11 cellular contexts compared by ENCODE assay signal in the genomic region with DNA sequence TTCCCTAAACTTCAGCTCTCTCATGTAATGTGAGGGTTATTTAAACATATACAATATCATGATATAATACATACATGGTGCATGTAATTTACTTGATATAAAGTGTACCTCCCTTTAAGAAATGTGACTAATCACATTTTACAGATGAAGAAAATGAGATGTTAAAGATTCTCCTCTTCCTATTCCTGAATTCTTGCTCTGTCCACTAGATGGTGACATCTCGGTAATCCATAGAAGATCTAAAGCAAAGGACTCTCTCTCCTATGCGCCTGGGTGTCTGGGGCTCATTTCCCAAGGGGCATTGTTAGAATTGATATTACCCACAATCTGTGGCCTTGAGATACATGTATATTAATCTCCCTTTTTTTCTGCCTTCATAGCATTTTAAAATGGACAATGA.
DNase-seq lines count a peak whose midpoint lies in the region; ATAC-seq and TF ChIP-seq lines count a peak whose summit lies in the region.
"Had no signal": no experiment of that assay in that cellular context is flagged by ENCODE, and none has a peak within 500 bp of the region (broad histone marks: within the 10 kb centered on the region; RNA-seq: fewer than 3 reads in every experiment).

No MANE protein-coding gene starts in this region.

- no peak overlapping the region for H3K27ac ChIP-seq in heart right ventricle
- H3K27ac ChIP-seq: upper lobe of right lung had no signal

- no peaks in the 10 kb centered on the region for H3K36me3 ChIP-seq in heart right ventricle
- H3K36me3 ChIP-seq: upper lobe of right lung had no signal

- no peak for ATAC-seq in heart right ventricle
- no peak for ATAC-seq in HG03342 (IDR thresholded peaks at IDR 0.05; ENCODE audit: unreplicated experiment)
- ATAC-seq in GM18858 (IDR thresholded peaks at IDR 0.05; ENCODE audit: unreplicated experiment): no peak
- no peak for ATAC-seq in GM18517 (IDR thresholded peaks at IDR 0.05; ENCODE audit: unreplicated experiment)
- ATAC-seq: activated T-cell treated with anti-CD3 and anti-CD28 coated beads, Interleukin-2, amount 50 U/mL, for 4 hours; upper lobe of right lung had no signal

- 32 to 50% methylated on average over 2 of the region's 2 CpGs for WGBS in heart right ventricle, 2 donors

- peaks cover 0 to 16% (median 10%) of the 10 kb centered on the region in 11 donors for H3K9me3 ChIP-seq in heart right ventricle

- TF ChIP-seq POLR2A in NB4 (IDR thresholded peaks at IDR 0.05; ENCODE audit: extremely low read depth, insufficient read length): no peak

- intact Hi-C loops in heart right ventricle (cut with DNase I) (no loop called here), cardiac septum (cut with DNase I) (no loop called here)

- TF ChIP-seq CTCF in heart right ventricle (IDR thresholded peaks at IDR 0.05): peak in 5 of 9 donors; percentile 17 to 43 (median 30)
- TF ChIP-seq CTCF in NB4 (IDR thresholded peaks at IDR 0.05; ENCODE audit: low read depth, low read length): peak; percentile 61
- no peak for TF ChIP-seq CTCF in epithelial cell of esophagus (IDR thresholded peaks at IDR 0.05; ENCODE audit: insufficient read depth, low read depth, low read length, missing control alignments)

- H3K4me3 ChIP-seq in heart right ventricle: no peak overlapping the region
- no peak overlapping the region for H3K4me3 ChIP-seq in NB4 (ENCODE audit: low read depth, low read length)
- no peak overlapping the region for H3K4me3 ChIP-seq in epithelial cell of esophagus (ENCODE audit: low read length)
- H3K4me3 ChIP-seq: upper lobe of right lung had no signal

- H3K4me1 ChIP-seq in heart right ventricle: no peaks in the 10 kb centered on the region
- H3K4me1 ChIP-seq: upper lobe of right lung had no signal

- DNase-seq in heart right ventricle (no peak), cardiac septum (ENCODE audit: low spot score) (no peak), NB4 (ENCODE audit: low read depth) (peak; percentile 33), epithelial cell of esophagus (ENCODE audit: low read depth) (peak; percentile 6), NCI-H1930 (lab: John Stamatoyannopoulos, UW) (no peak)
- DNase-seq: activated T-cell treated with anti-CD3 and anti-CD28 coated beads, Interleukin-2, amount 50 U/mL, for 4 hours; KBM-7; upper lobe of right lung had no signal

- no peaks in the 10 kb centered on the region for H3K27me3 ChIP-seq in heart right ventricle
- H3K27me3 ChIP-seq: upper lobe of right lung had no signal

Comparison
In these comparisons a context has a peak if more than half of its experiments do, and no peak if none do; other contexts are left out.
1. DNase-seq: peak in NB4 (single experiment) and epithelial cell of esophagus (single experiment); none in heart right ventricle (0 of 2), cardiac septum (single experiment) and NCI-H1930 (0 of 2).